19 cellular contexts compared by ENCODE assay signal in the genomic region with DNA sequence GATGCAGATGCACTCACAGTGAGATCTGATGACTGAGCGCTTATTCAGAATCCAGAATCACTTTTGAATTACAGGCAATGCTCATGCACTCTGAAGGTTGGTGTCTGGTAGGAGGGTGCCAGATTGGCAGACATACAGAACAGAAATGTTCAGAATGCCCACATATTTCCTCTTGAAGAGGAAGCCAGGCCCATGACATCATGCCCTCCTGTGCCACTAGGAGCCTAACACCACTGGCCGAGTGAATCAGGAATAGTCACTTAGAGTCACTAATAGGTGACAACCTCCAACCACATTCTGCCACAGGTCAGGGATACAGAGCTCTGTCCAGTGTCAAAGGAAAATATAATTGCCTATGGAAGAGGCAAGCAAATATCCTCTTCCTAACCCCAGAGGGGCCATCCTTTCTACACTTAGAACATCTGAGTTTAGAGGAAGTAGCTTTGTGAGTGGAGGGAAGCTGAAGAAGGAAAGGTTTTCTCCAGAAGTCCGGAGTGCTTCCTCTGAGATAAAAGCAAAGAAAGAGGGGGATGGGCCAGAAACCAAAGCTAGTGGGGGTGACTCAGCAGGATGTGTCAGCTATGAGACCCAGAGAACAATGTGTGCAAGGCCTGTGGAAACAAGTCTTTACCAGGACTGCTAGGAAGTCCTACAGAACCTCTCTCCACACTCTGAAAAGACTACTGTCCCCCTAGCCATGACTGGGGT.
DNase-seq lines count a peak whose midpoint lies in the region; ATAC-seq, FAIRE-seq and TF ChIP-seq lines count a peak whose summit lies in the region.
"Had no signal": no experiment of that assay in that cellular context is flagged by ENCODE, and none has a peak within 500 bp of the region (broad histone marks: within the 10 kb centered on the region; RNA-seq: fewer than 3 reads in every experiment).

No MANE protein-coding gene starts in this region.

- no peak for TF ChIP-seq CTCF in MCF 10A (IDR thresholded peaks at IDR 0.05; ENCODE audit: unreplicated experiment)
- no peak for TF ChIP-seq CTCF in breast epithelium (IDR thresholded peaks at IDR 0.05)
- no peak for TF ChIP-seq CTCF in astrocyte (IDR thresholded peaks at IDR 0.05; ENCODE audit: insufficient read depth, low read depth, low read length)
- no peak for TF ChIP-seq CTCF in fibroblast of pulmonary artery (IDR thresholded peaks at IDR 0.05; ENCODE audit: low read length, missing control alignments)
- no peak for TF ChIP-seq CTCF in gastrocnemius medialis (IDR thresholded peaks at IDR 0.05 in 4 of 5, conservative IDR thresholded peaks at IDR 0.05 in 1 of 5)

- ATAC-seq in gastrocnemius medialis, result no peak

- H3K27me3 ChIP-seq in breast epithelium, result no peaks in the 10 kb centered on the region
- H3K27me3 ChIP-seq in astrocyte (ENCODE audit: insufficient read depth, low read length), result no peaks in the 10 kb centered on the region
- no peaks in the 10 kb centered on the region for H3K27me3 ChIP-seq in gastrocnemius medialis
- H3K27me3 ChIP-seq: uterus had no signal

- H3K4me3 Mint-ChIP-seq in MCF 10A (ENCODE audit: unreplicated experiment) (no peak overlapping the region), astrocyte (ENCODE audit: unreplicated experiment) (no peak overlapping the region)
- H3K4me3 Mint-ChIP-seq: CD4-positive, CD25-positive, alpha-beta regulatory T cell had no signal

- H3K4me1 Mint-ChIP-seq in MCF 10A (ENCODE audit: insufficient read depth, unreplicated experiment), result peaks cover 13% of the 10 kb centered on the region
- peaks cover 23% of the 10 kb centered on the region for H3K4me1 Mint-ChIP-seq in astrocyte (ENCODE audit: low read depth, unreplicated experiment)
- H3K4me1 Mint-ChIP-seq: CD4-positive, CD25-positive, alpha-beta regulatory T cell had no signal

- no TSS peak for BruUV-seq in MCF 10A (replicated peaks; lab: Mats Ljungman, UMichigan)

- peak; percentile 71 for DNase-seq in MCF 10A (ENCODE audit: unreplicated experiment)
- DNase-seq in breast epithelium (ENCODE audit: low spot score in 2 of 2), result no peak
- no peak for DNase-seq in astrocyte (ENCODE audit: low read depth)
- peak; percentile 16 for DNase-seq in fibroblast of pulmonary artery (ENCODE audit: low read depth)
- DNase-seq in gastrocnemius medialis, result no peak
- DNase-seq in dedifferentiated amniotic fluid mesenchymal stem cell (ENCODE audit: extremely low spot score), result no peak
- DNase-seq in stimulated activated CD4-positive, alpha-beta T cell treated with anti-CD3 and anti-CD28 coated beads, Interleukin-2, amount 100 ng/mL, for 24 hours, result no peak
- DNase-seq in stimulated activated CD4-positive, alpha-beta T cell treated with anti-CD3 and anti-CD28 coated beads, Interleukin-4, amount 100 ng/mL, for 24 hours, result no peak
- DNase-seq: activated CD4-positive, alpha-beta T cell treated with anti-CD3 and anti-CD28 coated beads, Interleukin-2, amount 50 U/mL, for 4 hours; CD4-positive, CD25-positive, alpha-beta regulatory T cell; DMS79 treated with DMSO at 0.1 percent for 48 hours; foreskin fibroblast; midbrain; NCI-H1048; NCI-H2081; NCI-H510A; SHP77; uterus had no signal

- FAIRE-seq in astrocyte (lab: Jason Lieb, UNC), result no peak

- H3K27me3 Mint-ChIP-seq in MCF 10A (ENCODE audit: insufficient read depth, unreplicated experiment) (no peaks in the 10 kb centered on the region), astrocyte (ENCODE audit: low read depth, unreplicated experiment) (no peaks in the 10 kb centered on the region)

- TF ChIP-seq POLR2A in breast epithelium (IDR thresholded peaks at IDR 0.05) (no peak), gastrocnemius medialis (IDR thresholded peaks at IDR 0.05) (no peak)

- H3K27ac Mint-ChIP-seq in MCF 10A (ENCODE audit: low read depth, unreplicated experiment) (peak overlapping the region; percentile 49), astrocyte (ENCODE audit: unreplicated experiment) (peak overlapping the region; percentile 63)
- H3K27ac Mint-ChIP-seq: CD4-positive, CD25-positive, alpha-beta regulatory T cell had no signal

- in situ Hi-C loops in gastrocnemius medialis (cut with MboI; ENCODE audit: low sequenced_read_pairs in 4 of 4), result no loop called here

- H3K36me3 Mint-ChIP-seq in MCF 10A (ENCODE audit: insufficient read depth, unreplicated experiment) (no peaks in the 10 kb centered on the region), astrocyte (ENCODE audit: low read depth, unreplicated experiment) (no peaks in the 10 kb centered on the region)
- H3K36me3 Mint-ChIP-seq: CD4-positive, CD25-positive, alpha-beta regulatory T cell had no signal

- H3K9me3 ChIP-seq in breast epithelium (peaks cover 8 to 11% of the 10 kb centered on the region in 2 donors), astrocyte (ENCODE audit: insufficient read depth, low read depth, low read length) (peaks cover 14% of the 10 kb centered on the region), gastrocnemius medialis (no peaks in the 10 kb centered on the region)
- H3K9me3 ChIP-seq: uterus had no signal

- H3K36me3 ChIP-seq in breast epithelium (no peaks in the 10 kb centered on the region), astrocyte (ENCODE audit: insufficient read depth, low read length) (no peaks in the 10 kb centered on the region), gastrocnemius medialis (no peaks in the 10 kb centered on the region)
- H3K36me3 ChIP-seq: uterus had no signal

- intact Hi-C loops in MCF 10A (cut with micrococcal nuclease), result no loop called here
- intact Hi-C loops in breast epithelium (cut with DNase I; ENCODE audit: low total_unique reads), result no loop called here
- intact Hi-C loops in gastrocnemius medialis (cut with DNase I; ENCODE audit: low total_unique reads), result no loop called here

- H3K9me3 Mint-ChIP-seq in MCF 10A (ENCODE audit: unreplicated experiment) (peaks cover 8% of the 10 kb centered on the region), astrocyte (ENCODE audit: unreplicated experiment) (peaks cover 10% of the 10 kb centered on the region)

- CTCF ChIA-PET in MCF 10A (lab: Yijun Ruan, JAX), result interaction anchor here (0.6 kb wide), 1 partner anchor 777 kb away, joined by 3 read pairs; no protein-coding TSS in a partner anchor

- H3K4me3 ChIP-seq in breast epithelium (no peak overlapping the region), astrocyte (ENCODE audit: insufficient read depth, low read depth, low read length) (no peak overlapping the region), fibroblast of pulmonary artery (replicated peaks; ENCODE audit: low read depth, low read length) (no peak overlapping the region), gastrocnemius medialis (no peak overlapping the region)
- H3K4me3 ChIP-seq: uterus had no signal

- POLR2A ChIA-PET in MCF 10A (lab: Yijun Ruan, JAX), result interaction anchor here (0.7 kb wide), 1 partner anchor 16 kb away, joined by 4 read pairs; no protein-coding TSS in a partner anchor

- H3K4me1 ChIP-seq in breast epithelium (no peaks in the 10 kb centered on the region), astrocyte (ENCODE audit: insufficient read depth, low read length) (no peaks in the 10 kb centered on the region), gastrocnemius medialis (no peaks in the 10 kb centered on the region)
- H3K4me1 ChIP-seq: uterus had no signal

- peak overlapping the region; percentile 36 for H2AFZ ChIP-seq in astrocyte (ENCODE audit: low read depth, low read length)

- H3K27ac ChIP-seq in breast epithelium (no peak overlapping the region), astrocyte (ENCODE audit: low read depth, low read length) (no peak overlapping the region), gastrocnemius medialis (no peak overlapping the region)
- H3K27ac ChIP-seq: HL-60, uterus had no signal

- H3K4me2 ChIP-seq in astrocyte (ENCODE audit: low read length), result no peak overlapping the region

- no peak overlapping the region for H3K9ac ChIP-seq in astrocyte (ENCODE audit: low read length)

- H4K20me1 ChIP-seq in astrocyte (ENCODE audit: insufficient read depth, low read length), result no peaks in the 10 kb centered on the region

- H3K79me2 ChIP-seq in astrocyte (ENCODE audit: insufficient read depth, low read length), result no peaks in the 10 kb centered on the region

Comparison
In these comparisons a context has a peak if more than half of its experiments do, and no peak if none do; other contexts are left out.
1. DNase-seq: peak in MCF 10A (single experiment) and fibroblast of pulmonary artery (single experiment); none in breast epithelium (0 of 2), astrocyte (single experiment), gastrocnemius medialis (0 of 2), dedifferentiated amniotic fluid mesenchymal stem cell (single experiment), stimulated activated CD4-positive, alpha-beta T cell treated with anti-CD3 and anti-CD28 coated beads, Interleukin-2, amount 100 ng/mL, for 24 hours (0 of 2) and stimulated activated CD4-positive, alpha-beta T cell treated with anti-CD3 and anti-CD28 coated beads, Interleukin-4, amount 100 ng/mL, for 24 hours (single experiment).